1 cellular context compared by ENCODE assay signal in genomic region chr5:173472784-173473278, GRCh38.
TF ChIP-seq lines count a peak whose summit lies in the region.

No MANE protein-coding gene starts in this region.

TF ChIP-seq in HepG2, 621 proteins besides CTCF, POLR2A, EP300 and RAD21 (continued from another document):
- TF ChIP-seq ZBTB4 (CRISPR knock-in tag; IDR thresholded peaks at IDR 0.05; ENCODE audit: borderline replicate concordance) = no peak
